ENCODE assay signal across 8 cellular contexts in genomic region chr3:49007771-49008528, GRCh38. TPM values are rescaled to one million over a fixed set of nuclear protein-coding genes. Genes with fewer than 3 reads are reported as not detected.
DNase-seq lines count a peak whose midpoint lies in the region; ATAC-seq lines count a peak whose summit lies in the region.

No MANE protein-coding gene starts in this region.

- ATAC-seq in GM18867 (IDR thresholded peaks at IDR 0.05; ENCODE audit: unreplicated experiment): peak; percentile 39
- peak; percentile 36 for ATAC-seq in HG03103 (IDR thresholded peaks at IDR 0.05; ENCODE audit: low read depth, unreplicated experiment)

- peak; percentile 85 for DNase-seq in ACHN
- peak; percentile 54 for DNase-seq in NCI-H774 (lab: John Stamatoyannopoulos, UW)
- peak; percentile 64 to 82 for DNase-seq in activated CD8-positive, alpha-beta memory T cell treated with anti-CD3 and anti-CD28 coated beads for 1 hour (ENCODE audit: extremely low read depth in 1 of 2, low read depth in 1 of 2)
- DNase-seq in effector CD4-positive, alpha-beta T cell: peak; percentile 81
- peak; percentile 58 to 84 for DNase-seq in lung microvascular endothelial cell (ENCODE audit: low read depth in 2 of 2)
- DNase-seq in stimulated activated CD8-positive, alpha-beta memory T cell treated with anti-CD3 and anti-CD28 coated beads, Interleukin-12 subunit alpha, Interleukin-12 subunit beta, amount 100 ng/mL, for 24 hours (ENCODE audit: extremely low read depth): peak; percentile 69

- in situ Hi-C loops in ACHN (cut with HindIII; ENCODE audit: low pct_ligation_motif_present, low pct_unique_long_range_greater_than_20kb, low sequenced_read_pairs): no loop called here

RNA-seq across cellular contexts. Expression of gene WDR6, which starts 0.8 kb away (rescaled TPM):
- 61.5 and 99.6 TPM in 2 replicates for total RNA-seq in lung microvascular endothelial cell

RNA-seq across cellular contexts. Expression of gene DALRD3, which starts 10.4 kb away (rescaled TPM):
- total RNA-seq in lung microvascular endothelial cell: 29.4 and 30.6 TPM in 2 replicates

RNA-seq across cellular contexts. Expression of gene NDUFAF3, which starts 14.0 kb away (rescaled TPM):
- total RNA-seq in lung microvascular endothelial cell: 57.1 and 76.4 TPM in 2 replicates

RNA-seq across cellular contexts. Expression of gene P4HTM, which starts 17.9 kb away (rescaled TPM):
- total RNA-seq in lung microvascular endothelial cell: 1.6 and 5.7 TPM in 2 replicates

RNA-seq across cellular contexts. Expression of gene IMPDH2, which starts 21.2 kb away (rescaled TPM):
- total RNA-seq in lung microvascular endothelial cell: 130 and 331 TPM in 2 replicates

Comparison
In these comparisons a context has a peak if more than half of its experiments do, and no peak if none do; other contexts are left out.
1. Peak in every context shown above with its lines: DNase-seq and ATAC-seq.